Comparison of ENCODE assay signal across 1 cellular context in genomic region chr3:140599496-140599895, GRCh38.
TF ChIP-seq lines count a peak whose summit lies in the region.

No MANE protein-coding gene starts in this region.

TF ChIP-seq in GM23338, 12 proteins besides CTCF, POLR2A, EP300 and RAD21 (continued from another document):
- TF ChIP-seq REST (IDR thresholded peaks at IDR 0.05; ENCODE audit: unreplicated experiment) (no peak), ETS1 (IDR thresholded peaks at IDR 0.05) (no peak), ZNF331 (CRISPR knock-in tag; IDR thresholded peaks at IDR 0.05; ENCODE audit: low read depth) (no peak), NANOG (IDR thresholded peaks at IDR 0.05; ENCODE audit: borderline replicate concordance) (no peak), JUNB (IDR thresholded peaks at IDR 0.05; ENCODE audit: unreplicated experiment) (no peak), EZH2 (IDR thresholded peaks at IDR 0.05; ENCODE audit: low read depth, unreplicated experiment) (no peak)
TF ChIP-seq in GM23338: peak in this region for 0.
